ENCODE assay signal across 9 cellular contexts in the genomic region with DNA sequence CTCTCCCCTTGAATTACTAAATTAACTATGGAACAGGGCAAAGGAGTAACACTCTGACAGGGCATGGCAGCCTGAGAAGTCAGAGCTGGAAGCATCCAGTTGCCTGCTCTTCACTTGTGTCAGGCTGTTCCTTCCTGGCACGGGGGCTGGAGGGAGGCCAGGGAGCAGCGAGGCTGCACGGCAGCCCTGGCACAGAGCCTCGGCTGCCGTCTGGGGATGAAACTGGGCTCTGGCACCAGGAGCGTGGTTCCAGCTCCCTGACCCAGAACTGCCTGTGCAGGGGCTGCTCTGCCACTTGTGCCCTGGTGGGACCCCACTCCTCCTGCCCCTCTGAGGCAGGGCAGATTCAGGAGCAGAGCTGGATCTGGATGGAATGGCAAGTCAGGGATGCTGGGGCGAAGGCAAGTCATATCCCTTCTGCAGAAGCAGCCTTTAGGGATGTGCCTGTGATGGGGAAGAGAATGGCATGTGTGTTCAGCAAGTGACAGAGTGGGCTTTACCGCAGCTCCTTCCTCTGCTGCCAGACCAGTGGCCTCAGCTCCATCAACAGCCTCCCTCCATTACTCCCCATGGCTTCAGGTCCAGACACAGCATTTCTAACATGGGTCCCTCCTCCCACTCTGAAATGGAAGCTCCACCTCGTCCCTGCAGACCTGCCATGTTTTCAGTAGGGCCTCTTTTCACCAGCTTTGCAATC. TPM values are rescaled to one million over a fixed set of nuclear protein-coding genes. Genes with fewer than 3 reads are reported as not detected.
A peak's percentile ranks its signal among the peaks of the same experiment; 100 is the strongest.
DNase-seq lines count a peak whose midpoint lies in the region; ATAC-seq and TF ChIP-seq lines count a peak whose summit lies in the region.
"Had no signal": no experiment of that assay in that cellular context is flagged by ENCODE, and none has a peak within 500 bp of the region (broad histone marks: within the 10 kb centered on the region; RNA-seq: fewer than 3 reads in every experiment).

No MANE protein-coding gene starts in this region.

- H3K27ac ChIP-seq in esophagus squamous epithelium, result peak overlapping the region in 3 of 4 donors; percentile 33 to 80 (median 60)

- no peak overlapping the region for H3K27ac Mint-ChIP-seq in activated naive CD4-positive, alpha-beta T cell treated with anti-CD3 and anti-CD28 coated beads, Interleukin-2, amount 50 U/mL, for 72 hours

- no peaks in the 10 kb centered on the region for H3K9me3 ChIP-seq in esophagus squamous epithelium

- ATAC-seq in activated naive CD4-positive, alpha-beta T cell treated with anti-CD3 and anti-CD28 coated beads, Interleukin-2, amount 50 U/mL, for 72 hours, result no peak
- no peak for ATAC-seq in GM21825 (IDR thresholded peaks at IDR 0.05; ENCODE audit: unreplicated experiment)

- H3K4me3 ChIP-seq in AG10803 (ENCODE audit: low read length) (peak overlapping the region; percentile 33), esophagus squamous epithelium (peak overlapping the region in 1 of 4 donors; percentile 28)

- peaks cover 0 to 19% (median 13%) of the 10 kb centered on the region in 3 donors for H3K4me1 ChIP-seq in esophagus squamous epithelium

- H3K9me3 Mint-ChIP-seq in activated naive CD4-positive, alpha-beta T cell treated with anti-CD3 and anti-CD28 coated beads, Interleukin-2, amount 50 U/mL, for 72 hours, result no peaks in the 10 kb centered on the region

- H3K27me3 ChIP-seq in esophagus squamous epithelium, result peaks cover 0 to 10% (median 0%) of the 10 kb centered on the region in 4 donors

- intact Hi-C loops in esophagus squamous epithelium (cut with DNase I), result no loop called here

- H3K36me3 Mint-ChIP-seq in activated naive CD4-positive, alpha-beta T cell treated with anti-CD3 and anti-CD28 coated beads, Interleukin-2, amount 50 U/mL, for 72 hours, result no peaks in the 10 kb centered on the region

- no peak for TF ChIP-seq POLR2A in esophagus squamous epithelium (IDR thresholded peaks at IDR 0.05)

- 9 to 32% methylated on average over 5 to 8 of the region's 9 CpGs for WGBS in esophagus squamous epithelium, 2 donors

- peak; percentile 72 for DNase-seq in AG10803 (ENCODE audit: low read depth)
- peak; percentile 72 for DNase-seq in NCI-H460 (ENCODE audit: extremely low read depth, low read depth)
- no peak for DNase-seq in esophagus squamous epithelium (lab: John Stamatoyannopoulos, UW)
- DNase-seq in occipital lobe (lab: John Stamatoyannopoulos, UW), result peak; percentile 77
- DNase-seq in activated naive CD4-positive, alpha-beta T cell treated with anti-CD3 and anti-CD28 coated beads, Interleukin-2, amount 50 U/mL, for 72 hours (ENCODE audit: low spot score in 2 of 2), result no peak
- no peak for DNase-seq in COLO829 (ENCODE audit: low spot score)
- DNase-seq in T-helper 9 cell, result no peak

- no peaks in the 10 kb centered on the region for H3K36me3 ChIP-seq in esophagus squamous epithelium

- TF ChIP-seq CTCF in AG10803 (conservative IDR thresholded peaks at IDR 0.05; ENCODE audit: low read length) (no peak), esophagus squamous epithelium (IDR thresholded peaks at IDR 0.05) (no peak)

RNA-seq across cellular contexts. Expression of gene PDE8B, which starts 42.1 kb away (rescaled TPM):
- total RNA-seq in NCI-H460 (2014; rRNA removed; shearing (Covaris generic)), result 1.5 and 1.9 TPM in 2 replicates
- 3.2 and 6.3 TPM in 2 replicates for polyA plus RNA-seq in NCI-H460 (2014; cell fraction: nucleus; rRNA removed)
- 1 to 10 TPM in 2 of 4 donors, under 1 TPM in 1, not detected in 1; 0.79 to 2.7 (median 1.4) TPM for total RNA-seq in esophagus squamous epithelium
- 5.3 TPM for total RNA-seq in occipital lobe
- total RNA-seq in activated naive CD4-positive, alpha-beta T cell treated with anti-CD3 and anti-CD28 coated beads, Interleukin-2, amount 50 U/mL, for 72 hours, result under 1 TPM in 1 of 2 donors, not detected in 1; 0.10 TPM
- total RNA-seq: SK-MEL-5 had no signal

Comparison
In these comparisons a context has a peak if more than half of its experiments do, and no peak if none do; other contexts are left out.
1. DNase-seq: peak in AG10803 (single experiment), NCI-H460 (single experiment) and occipital lobe (single experiment); none in esophagus squamous epithelium (single experiment), activated naive CD4-positive, alpha-beta T cell treated with anti-CD3 and anti-CD28 coated beads, Interleukin-2, amount 50 U/mL, for 72 hours (0 of 2), COLO829 (single experiment) and T-helper 9 cell (single experiment).